8 cellular contexts compared by ENCODE assay signal in the genomic region with DNA sequence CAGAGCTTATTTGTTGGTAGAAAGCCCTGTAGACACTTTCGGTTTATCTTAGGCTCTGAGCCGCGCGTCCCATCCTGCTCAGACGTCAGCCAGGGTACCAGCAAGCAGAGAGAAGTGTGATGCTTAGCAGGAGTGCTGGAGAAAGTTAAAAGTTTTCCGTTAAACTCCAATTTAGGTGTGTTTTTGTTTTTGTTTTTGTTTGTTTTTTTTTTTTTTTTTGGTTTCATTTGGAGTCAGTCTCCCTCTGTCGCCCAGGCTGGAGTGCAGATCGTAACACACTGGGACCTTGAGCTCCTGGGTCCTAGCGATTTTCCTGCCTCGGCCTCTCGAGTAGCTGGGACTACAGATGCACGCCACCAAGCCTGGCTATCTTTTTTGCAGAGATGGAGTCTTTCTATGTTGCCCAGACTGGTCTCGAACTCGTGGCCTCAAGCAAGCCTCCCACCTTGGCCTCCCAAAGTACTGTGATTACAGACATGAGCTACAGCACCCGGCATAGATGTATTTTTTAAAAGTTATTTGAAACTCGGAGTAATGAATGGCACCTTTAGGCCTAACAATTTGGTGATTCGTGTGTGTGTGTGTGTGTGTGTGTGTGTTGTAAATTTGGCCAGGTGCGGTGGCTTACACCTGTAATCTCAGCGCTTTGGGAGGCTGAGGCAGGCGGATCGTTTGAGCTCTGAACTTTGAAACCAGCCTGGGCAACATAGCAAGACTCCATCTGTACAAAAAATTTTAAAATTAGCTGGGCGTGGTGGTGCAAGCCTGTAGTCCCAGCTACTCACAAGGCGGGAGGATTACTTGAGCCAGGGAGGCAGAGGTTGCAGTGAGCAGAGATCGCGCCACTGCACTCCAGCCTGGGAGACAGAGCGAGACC. TPM values are rescaled to one million over a fixed set of nuclear protein-coding genes. Genes with fewer than 3 reads are reported as not detected.
A peak's percentile ranks its signal among the peaks of the same experiment; 100 is the strongest.
DNase-seq lines count a peak whose midpoint lies in the region; ATAC-seq and TF ChIP-seq lines count a peak whose summit lies in the region.

No MANE protein-coding gene starts in this region.

- no peaks in the 10 kb centered on the region for H3K9me3 Mint-ChIP-seq in mesothelial cell of epicardium

- H3K36me3 Mint-ChIP-seq in mesothelial cell of epicardium: no peaks in the 10 kb centered on the region

- peak overlapping the region; percentile 18 for H3K9ac ChIP-seq in HUES6 (ENCODE audit: low read length)

- H3K4me3 ChIP-seq in HUES6 (ENCODE audit: low read depth, low read length): peak overlapping the region; percentile 99
- H3K4me3 ChIP-seq in brain microvascular endothelial cell (ENCODE audit: low read depth, low read length): peak overlapping the region; percentile 65

- H3K27ac ChIP-seq in HUES6 (ENCODE audit: low read depth, low read length) (no peak overlapping the region), brain microvascular endothelial cell (peak overlapping the region; percentile 5)

- H3K36me3 ChIP-seq in HUES6 (ENCODE audit: control insufficient read depth, insufficient read depth, low read length) (no peaks in the 10 kb centered on the region), brain microvascular endothelial cell (replicated peaks) (no peaks in the 10 kb centered on the region)

- H3K4me1 ChIP-seq in HUES6 (ENCODE audit: control insufficient read depth, insufficient read depth, low read length): peaks cover 17% of the 10 kb centered on the region

- peak; percentile 55 for DNase-seq in DMS53 (lab: John Stamatoyannopoulos, UW)
- no peak for DNase-seq in DMS53 treated with DMSO at 0.1 percent for 48 hours (lab: John Stamatoyannopoulos, UW; ENCODE audit: unreplicated experiment)
- peak; percentile 43 for DNase-seq in brain microvascular endothelial cell
- DNase-seq in mesothelial cell of epicardium (ENCODE audit: low spot score in 2 of 2, unreplicated experiment in 2 of 2): no peak
- no peak for DNase-seq in GOT3 (lab: John Stamatoyannopoulos, UW)
- DNase-seq in G401 (ENCODE audit: low spot score): no peak

- peak overlapping the region; percentile 93 for H3K27ac Mint-ChIP-seq in mesothelial cell of epicardium

- in situ Hi-C loops in brain microvascular endothelial cell (cut with HindIII; ENCODE audit: low pct_ligation_motif_present, low sequenced_read_pairs) (no loop called here), G401 (cut with HindIII; ENCODE audit: low sequenced_read_pairs) (no loop called here)

- H3K27me3 Mint-ChIP-seq in mesothelial cell of epicardium (ENCODE audit: low read depth): peaks cover 37% of the 10 kb centered on the region

- peak overlapping the region; percentile 95 for H3K4me3 Mint-ChIP-seq in mesothelial cell of epicardium

- no peak for ATAC-seq in HG03095 (IDR thresholded peaks at IDR 0.05; ENCODE audit: unreplicated experiment)

- H3K27me3 ChIP-seq in HUES6 (ENCODE audit: control insufficient read depth, insufficient read depth, low read length) (peaks cover 10% of the 10 kb centered on the region), brain microvascular endothelial cell (replicated peaks) (no peaks in the 10 kb centered on the region)

- peaks cover 18% of the 10 kb centered on the region for H3K4me1 Mint-ChIP-seq in mesothelial cell of epicardium

- H3K9me3 ChIP-seq in HUES6 (ENCODE audit: control insufficient read depth, insufficient read depth, low read depth, low read length): no peaks in the 10 kb centered on the region

- no peak for TF ChIP-seq CTCF in brain microvascular endothelial cell (IDR thresholded peaks at IDR 0.05; ENCODE audit: low read depth, low read length, missing control alignments)
- no peak for TF ChIP-seq CTCF in mesothelial cell of epicardium (IDR thresholded peaks at IDR 0.05; ENCODE audit: unreplicated experiment)

RNA-seq across cellular contexts. Expression of a gene that starts 1.3 kb away (rescaled TPM):
- total RNA-seq in mesothelial cell of epicardium: 30.9 to 33.9 TPM (median 31.5 TPM) in 3 replicates
- total RNA-seq in G401 (2014; rRNA removed; shearing (Covaris generic)): 19.1 and 33.2 TPM in 2 replicates

RNA-seq across cellular contexts. Expression of a gene that starts 32.0 kb away (rescaled TPM):
- total RNA-seq in mesothelial cell of epicardium: not detected in 3 replicates
- total RNA-seq in G401 (2014; rRNA removed; shearing (Covaris generic)): not detected in 2 replicates

Comparison
In these comparisons a context has a peak if more than half of its experiments do, and no peak if none do; other contexts are left out.
1. DNase-seq: peak in DMS53 (single experiment) and brain microvascular endothelial cell (single experiment); none in DMS53 treated with DMSO at 0.1 percent for 48 hours (single experiment), mesothelial cell of epicardium (0 of 2), GOT3 (single experiment) and G401 (single experiment).